ENCODE assay signal across 26 cellular contexts in genomic region chr5:160833806-160834205, GRCh38. TPM values are rescaled to one million over a fixed set of nuclear protein-coding genes. Genes with fewer than 3 reads are reported as not detected.
"Had no signal": no experiment of that assay in that cellular context is flagged by ENCODE, and none has a peak within 500 bp of the region (broad histone marks: within the 10 kb centered on the region; RNA-seq: fewer than 3 reads in every experiment).

No MANE protein-coding gene starts in this region.

- H3K4me1 Mint-ChIP-seq: activated CD4-positive, alpha-beta T cell treated with anti-CD3 and anti-CD28 coated beads, Interleukin-2, amount 10 ng/mL, durations not matched to agents 24 days and 14 days; activated CD8-positive, alpha-beta memory T cell treated with anti-CD3 and anti-CD28 coated beads, Interleukin-2, amount 10 ng/mL, durations not matched to agents 7 days and 5 days; activated naive CD8-positive, alpha-beta T cell treated with anti-CD3 and anti-CD28 coated beads, Interleukin-2, amount 50 U/mL, for 24 hours; T-helper 17 cell had no signal

- H3K4me3 ChIP-seq: ascending aorta, body of pancreas, cardiac muscle cell, Peyer's patch had no signal

- H3K9ac ChIP-seq: KMS-11 had no signal

- H3K4me3 Mint-ChIP-seq: activated B cell treated with CpG ODN at 0.5 μM for 24 hours; activated CD4-positive, alpha-beta T cell treated with anti-CD3 and anti-CD28 coated beads, Interleukin-2, amount 10 ng/mL, durations not matched to agents 24 days and 14 days; activated CD8-positive, alpha-beta memory T cell treated with anti-CD3 and anti-CD28 coated beads, Interleukin-2, amount 10 ng/mL, durations not matched to agents 7 days and 5 days; activated naive CD8-positive, alpha-beta T cell treated with anti-CD3 and anti-CD28 coated beads, Interleukin-2, amount 50 U/mL, for 24 hours; activated T-cell treated with anti-CD3 and anti-CD28 coated beads, Interleukin-2, amount 50 U/mL, for 24 hours; T-helper 17 cell had no signal

- H3K9me3 ChIP-seq: ascending aorta, body of pancreas, Peyer's patch had no signal

- H3K36me3 Mint-ChIP-seq: activated CD8-positive, alpha-beta memory T cell treated with anti-CD3 and anti-CD28 coated beads, Interleukin-2, amount 10 ng/mL, durations not matched to agents 7 days and 5 days had no signal

- FAIRE-seq: TTC549 had no signal

- H3K4me2 ChIP-seq: KMS-11 had no signal

- H3K36me3 ChIP-seq: ascending aorta, cardiac muscle cell, Peyer's patch had no signal

- H3K27me3 Mint-ChIP-seq: activated CD4-positive, alpha-beta T cell treated with anti-CD3 and anti-CD28 coated beads, Interleukin-2, amount 10 ng/mL, durations not matched to agents 24 days and 14 days; activated CD8-positive, alpha-beta memory T cell treated with anti-CD3 and anti-CD28 coated beads, Interleukin-2, amount 10 ng/mL, durations not matched to agents 7 days and 5 days; T-helper 17 cell had no signal

- DNase-seq: activated B cell treated with CpG ODN at 0.5 μM for 24 hours; activated CD4-positive, alpha-beta T cell treated with anti-CD3 and anti-CD28 coated beads for 1 hour; activated CD4-positive, alpha-beta T cell treated with anti-CD3 and anti-CD28 coated beads, Interleukin-2, amount 10 ng/mL, durations not matched to agents 24 days and 14 days; activated CD4-positive, alpha-beta T cell treated with anti-CD3 and anti-CD28 coated beads, Interleukin-2, amount 50 U/mL, for 48 hours; activated CD8-positive, alpha-beta memory T cell treated with anti-CD3 and anti-CD28 coated beads, Interleukin-2, amount 10 ng/mL, durations not matched to agents 7 days and 5 days; activated effector memory CD4-positive, alpha-beta T cell treated with anti-CD3 and anti-CD28 coated beads, Interleukin-2, amount 50 U/mL, for 16 hours; activated naive CD4-positive, alpha-beta T cell treated with Interleukin-2 at 50 U/mL for 16 hours; activated naive CD8-positive, alpha-beta T cell treated with anti-CD3 and anti-CD28 coated beads, Interleukin-2, amount 50 U/mL, for 24 hours; activated T-cell treated with anti-CD3 and anti-CD28 coated beads, Interleukin-2, amount 50 U/mL, for 24 hours; amniotic stem cell; body of pancreas; MM.1S; NCI-H1105; NCI-H1436; NCI-H1694 treated with DMSO at 0.1 percent for 48 hours; NCI-H2029 treated with DMSO at 0.1 percent for 48 hours; NCI-H510A treated with DMSO at 0.1 percent for 48 hours; Peyer's patch; SIG-M5; T-helper 17 cell; T-helper 9 cell had no signal

- H3K27me3 ChIP-seq: ascending aorta, body of pancreas, cardiac muscle cell, Peyer's patch had no signal

- H3K4me1 ChIP-seq: ascending aorta, Peyer's patch had no signal

- H3K27ac Mint-ChIP-seq: activated B cell treated with CpG ODN at 0.5 μM for 24 hours; activated CD4-positive, alpha-beta T cell treated with anti-CD3 and anti-CD28 coated beads, Interleukin-2, amount 10 ng/mL, durations not matched to agents 24 days and 14 days; activated CD8-positive, alpha-beta memory T cell treated with anti-CD3 and anti-CD28 coated beads, Interleukin-2, amount 10 ng/mL, durations not matched to agents 7 days and 5 days; activated naive CD4-positive, alpha-beta T cell treated with anti-CD3 and anti-CD28 coated beads, Interleukin-2, amount 50 U/mL, for 72 hours; activated naive CD8-positive, alpha-beta T cell treated with anti-CD3 and anti-CD28 coated beads, Interleukin-2, amount 50 U/mL, for 24 hours; activated T-cell treated with anti-CD3 and anti-CD28 coated beads, Interleukin-2, amount 50 U/mL, for 24 hours; T-helper 17 cell had no signal

- H3K27ac ChIP-seq: ascending aorta, body of pancreas, cardiac muscle cell, KMS-11, Peyer's patch had no signal

RNA-seq across cellular contexts. Expression of gene ATP10B, which starts 18.2 kb away (rescaled TPM):
- total RNA-seq: activated B cell treated with CpG ODN at 0.5 μM for 24 hours; activated CD4-positive, alpha-beta T cell treated with anti-CD3 and anti-CD28 coated beads, Interleukin-2, amount 10 ng/mL, durations not matched to agents 24 days and 14 days; activated CD8-positive, alpha-beta memory T cell treated with anti-CD3 and anti-CD28 coated beads, Interleukin-2, amount 10 ng/mL, durations not matched to agents 7 days and 5 days; activated naive CD4-positive, alpha-beta T cell treated with anti-CD3 and anti-CD28 coated beads, Interleukin-2, amount 50 U/mL, for 72 hours; T-helper 17 cell had no signal
- polyA plus RNA-seq: cardiac muscle cell had no signal
